ENCODE assay signal across 33 cellular contexts in the genomic region with DNA sequence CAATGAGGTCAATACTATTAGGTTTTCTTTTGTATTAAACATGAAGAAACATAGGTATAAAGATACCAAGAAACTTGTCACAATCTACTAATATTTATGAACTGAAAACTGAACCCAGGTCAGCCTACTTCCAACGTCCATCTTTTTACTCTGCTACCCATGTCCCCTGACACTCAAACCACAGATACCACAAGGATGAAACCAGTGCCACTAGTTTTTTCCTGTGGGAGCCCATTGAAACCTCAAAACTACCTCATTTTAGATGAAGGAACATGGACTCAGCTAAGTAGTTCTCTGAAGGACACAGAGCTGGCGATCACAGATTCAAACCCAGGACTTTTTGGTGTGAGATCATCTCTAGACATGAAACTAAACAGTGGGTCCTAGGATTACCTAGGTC. TPM values are rescaled to one million over a fixed set of nuclear protein-coding genes. Genes with fewer than 3 reads are reported as not detected.
A peak's percentile ranks its signal among the peaks of the same experiment; 100 is the strongest.
DNase-seq lines count a peak whose midpoint lies in the region; ATAC-seq and TF ChIP-seq lines count a peak whose summit lies in the region.
"Had no signal": no experiment of that assay in that cellular context is flagged by ENCODE, and none has a peak within 500 bp of the region (broad histone marks: within the 10 kb centered on the region; RNA-seq: fewer than 3 reads in every experiment).

No MANE protein-coding gene starts in this region.

- H3K4me1 ChIP-seq in right lobe of liver, result no peaks in the 10 kb centered on the region
- H3K4me1 ChIP-seq: A549, colonic mucosa, prostate gland, SJCRH30 had no signal

- H3K9me3 ChIP-seq in right lobe of liver, result no peaks in the 10 kb centered on the region
- H3K9me3 ChIP-seq: A549, colonic mucosa, HAP-1, prostate gland, sigmoid colon, SJCRH30, tibial nerve had no signal

- DNase-seq in GDM1 (lab: John Stamatoyannopoulos, UW) (peak; percentile 34), LHCN-M2 (ENCODE audit: low read depth) (peak; percentile 56), OCI-M1 (lab: John Stamatoyannopoulos, UW) (peak; percentile 76), myocyte (ENCODE audit: low read depth) (peak; percentile 81), right lobe of liver (no peak)
- no peak for DNase-seq in central memory CD4-positive, alpha-beta T cell
- no peak for DNase-seq in activated naive CD4-positive, alpha-beta T cell treated with anti-CD3 and anti-CD28 coated beads, Interleukin-2, amount 50 U/mL, for 16 hours
- no peak for DNase-seq in activated T-cell treated with anti-CD3 and anti-CD28 coated beads, Interleukin-2, amount 50 U/mL, for 48 hours
- DNase-seq: activated CD4-positive, alpha-beta T cell treated with anti-CD3 and anti-CD28 coated beads, Interleukin-2, amount 10 ng/mL, durations not matched to agents 24 days and 14 days; activated CD8-positive, alpha-beta memory T cell treated with anti-CD3 and anti-CD28 coated beads for 24 hours; activated effector memory CD4-positive, alpha-beta T cell treated with Interleukin-2 at 50 U/mL for 16 hours; activated naive CD8-positive, alpha-beta T cell treated with anti-CD3 and anti-CD28 coated beads for 36 hours; activated T-cell treated with anti-CD3 and anti-CD28 coated beads for 4 hours; aorta; CD4-positive, alpha-beta T cell; colonic mucosa; effector CD4-positive, alpha-beta T cell; glutamatergic neuron; NCI-H1417 treated with DMSO at 0.1 percent for 48 hours; NCI-H2081 treated with DMSO at 0.1 percent for 48 hours; NCI-H2227 treated with DMSO at 0.1 percent for 48 hours; NCI-H526 treated with DMSO at 0.1 percent for 48 hours; sigmoid colon; SJCRH30; stimulated activated CD4-positive, alpha-beta T cell treated with anti-CD3 and anti-CD28 coated beads, Interleukin-4, amount 100 ng/mL, for 24 hours; T1000; WERI-Rb-1 had no signal

- no peak for TF ChIP-seq POLR2A in right lobe of liver (IDR thresholded peaks at IDR 0.05)

- no peak overlapping the region for H3K4me3 ChIP-seq in right lobe of liver
- H3K4me3 ChIP-seq: A549, cardiac muscle cell, colonic mucosa, HAP-1, prostate gland, sigmoid colon, SJCRH30, tibial nerve had no signal

- H3K36me3 ChIP-seq in right lobe of liver, result no peaks in the 10 kb centered on the region
- H3K36me3 ChIP-seq: cardiac muscle cell, colonic mucosa, prostate gland, sigmoid colon, SJCRH30, tibial nerve, WERI-Rb-1 had no signal

- H3K27me3 ChIP-seq in right lobe of liver, result no peaks in the 10 kb centered on the region
- H3K27me3 ChIP-seq: cardiac muscle cell, colonic mucosa, sigmoid colon, SJCRH30, tibial nerve had no signal

- intact Hi-C loops in right lobe of liver (cut with DNase I), result no loop called here

- no peak for TF ChIP-seq CTCF in right lobe of liver (IDR thresholded peaks at IDR 0.05)

- H3K27ac ChIP-seq in right lobe of liver, result no peak overlapping the region
- H3K27ac ChIP-seq: A549, cardiac muscle cell, colonic mucosa, prostate gland, sigmoid colon, SJCRH30, WERI-Rb-1 had no signal

- ATAC-seq in right lobe of liver, result no peak
- ATAC-seq: A549, left lobe of liver had no signal

- 75% methylated on average over 2 of the region's 2 CpGs for WGBS in right lobe of liver (ENCODE audit: insufficient coverage, low coverage, low lambda C conversion rate, missing lambda C conversion rate)

RNA-seq across cellular contexts. Expression of gene TET1, which starts 6.8 kb away (rescaled TPM):
- total RNA-seq in LHCN-M2 (2014; rRNA removed) (2.9 and 3.2 TPM in 2 replicates), myocyte (5.2 and 6.0 TPM in 2 replicates), right lobe of liver (under 1 TPM; 0.62 to 0.86 (median 0.67) TPM)
- polyA plus RNA-seq in LHCN-M2 (2012), result 0.41 TPM
- polyA plus RNA-seq in myocyte (2012), result 0.67 TPM

RNA-seq across cellular contexts. Expression of gene SLC25A16, which starts 39.6 kb away (rescaled TPM):
- total RNA-seq in LHCN-M2 (2014; rRNA removed) (9.7 and 11.7 TPM in 2 replicates), myocyte (12.6 and 17.6 TPM in 2 replicates), right lobe of liver (10 to 100 TPM; 13.9 to 36.9 (median 23.2) TPM)
- 8.8 TPM for polyA plus RNA-seq in LHCN-M2 (2012)
- 12.0 TPM for polyA plus RNA-seq in myocyte (2012)

Comparison
In these comparisons a context has a peak if more than half of its experiments do, and no peak if none do; other contexts are left out.
1. DNase-seq: peak in GDM1 (single experiment), LHCN-M2 (single experiment), OCI-M1 (single experiment) and myocyte (single experiment); none in central memory CD4-positive, alpha-beta T cell (single experiment), activated naive CD4-positive, alpha-beta T cell treated with anti-CD3 and anti-CD28 coated beads, Interleukin-2, amount 50 U/mL, for 16 hours (single experiment), activated T-cell treated with anti-CD3 and anti-CD28 coated beads, Interleukin-2, amount 50 U/mL, for 48 hours (0 of 2) and right lobe of liver (0 of 3).